In the genomic region with DNA sequence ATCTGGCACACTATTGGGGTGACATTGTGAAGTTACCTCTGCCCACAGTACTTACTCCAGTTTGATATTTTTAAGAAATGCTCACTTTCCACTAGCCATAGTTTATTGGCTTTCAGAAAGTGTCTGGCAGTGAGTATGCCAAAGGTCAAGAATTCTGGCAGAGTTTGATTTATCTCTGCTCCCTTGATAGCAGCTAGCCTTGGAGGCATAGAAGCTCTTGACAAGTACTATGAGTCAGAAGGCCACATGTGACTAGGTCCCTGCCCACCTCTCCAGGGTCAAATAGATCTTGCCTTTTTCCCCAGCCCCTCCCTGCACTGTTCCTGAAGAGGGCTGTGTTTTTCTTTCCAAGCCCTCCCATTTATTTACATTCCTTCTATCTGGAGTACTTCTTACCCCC, we compare ENCODE assay signal across 13 cellular contexts.
DNase-seq lines count a peak whose midpoint lies in the region; ATAC-seq, FAIRE-seq and TF ChIP-seq lines count a peak whose summit lies in the region.
"Had no signal": no experiment of that assay in that cellular context is flagged by ENCODE, and none has a peak within 500 bp of the region (broad histone marks: within the 10 kb centered on the region; RNA-seq: fewer than 3 reads in every experiment).

No MANE protein-coding gene starts in this region.

- H3K27me3 ChIP-seq in pancreas = no peaks in the 10 kb centered on the region
- H3K27me3 ChIP-seq: suprapubic skin had no signal

- H3K36me3 ChIP-seq in pancreas = no peaks in the 10 kb centered on the region
- H3K36me3 ChIP-seq: suprapubic skin had no signal

- intact Hi-C loops in pancreas (cut with DNase I) = no loop called here
- intact Hi-C loops in left colon (cut with DNase I, micrococcal nuclease) = no loop called here

- H3K4me1 ChIP-seq in pancreas = peaks cover 0 to 13% (median 8%) of the 10 kb centered on the region in 3 donors

- ATAC-seq in pancreas = peak; percentile 78 to 96 (median 85)
- no peak for ATAC-seq in left colon
- ATAC-seq in HG03520 (IDR thresholded peaks at IDR 0.05; ENCODE audit: unreplicated experiment) = no peak
- ATAC-seq in HG02678 (IDR thresholded peaks at IDR 0.05; ENCODE audit: unreplicated experiment) = no peak
- no peak for ATAC-seq in GM18907 (IDR thresholded peaks at IDR 0.05; ENCODE audit: unreplicated experiment)

- TF ChIP-seq CTCF in fibroblast of the aortic adventitia (IDR thresholded peaks at IDR 0.05; ENCODE audit: insufficient read depth, low read length) (no peak), pancreas (IDR thresholded peaks at IDR 0.05) (no peak)

- H3K9me3 ChIP-seq in pancreas = no peaks in the 10 kb centered on the region
- H3K9me3 ChIP-seq: suprapubic skin had no signal

- H3K4me3 ChIP-seq in fibroblast of the aortic adventitia (ENCODE audit: low read depth, low read length) = no peak overlapping the region
- H3K4me3 ChIP-seq in pancreas = no peak overlapping the region
- H3K4me3 ChIP-seq: suprapubic skin had no signal

- H3K27ac ChIP-seq in pancreas = no peak overlapping the region
- H3K27ac ChIP-seq: suprapubic skin had no signal

- no peak for FAIRE-seq in pancreas (lab: Jason Lieb, UNC)
- FAIRE-seq: GM18507 had no signal

- DNase-seq in ELF-1 (ENCODE audit: low read depth, low spot score) = peak; percentile 85
- peak; percentile 77 for DNase-seq in NCI-H226
- peak; percentile 51 for DNase-seq in fibroblast of the aortic adventitia (ENCODE audit: low read depth)
- peak in 3 of 6 donors; percentile 14 to 45 (median 25) for DNase-seq in pancreas
- no peak for DNase-seq in left colon
- DNase-seq: activated CD8-positive, alpha-beta memory T cell treated with anti-CD3 and anti-CD28 coated beads for 24 hours; amniotic stem cell; NCI-H526 treated with DMSO at 0.1 percent for 48 hours had no signal

Comparison
In these comparisons a context has a peak if more than half of its experiments do, and no peak if none do; other contexts are left out.
1. DNase-seq: peak in ELF-1 (single experiment), NCI-H226 (single experiment) and fibroblast of the aortic adventitia (single experiment); none in left colon (0 of 2).
2. ATAC-seq: peak in pancreas (4 of 4); none in left colon (single experiment), HG03520 (single experiment), HG02678 (single experiment) and GM18907 (single experiment).